ENCODE assay signal across 15 cellular contexts in the genomic region with DNA sequence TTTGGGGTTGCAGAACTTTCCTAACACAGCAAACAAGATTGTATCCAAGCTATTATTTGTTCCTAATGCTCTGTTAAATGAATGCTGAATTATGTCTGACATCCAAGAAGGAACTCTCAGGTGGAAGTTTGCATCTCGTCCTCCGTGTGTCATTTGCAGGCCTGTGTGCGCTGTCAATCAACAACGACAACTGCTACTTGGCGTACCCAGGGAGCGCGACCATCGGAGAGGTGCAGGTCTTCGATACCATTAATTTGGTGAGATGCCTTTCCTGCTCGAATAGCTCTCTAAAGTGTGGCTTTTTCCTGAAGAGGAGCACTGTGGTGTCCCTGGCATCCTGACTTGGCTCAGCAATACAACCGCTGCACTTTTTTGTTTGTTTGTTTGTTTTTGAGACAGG.
"Had no signal": no experiment of that assay in that cellular context is flagged by ENCODE, and none has a peak within 500 bp of the region (broad histone marks: within the 10 kb centered on the region; RNA-seq: fewer than 3 reads in every experiment).

No MANE protein-coding gene starts in this region.

- H3K27ac Mint-ChIP-seq: type B pancreatic cell had no signal

- ATAC-seq: esophagus mucosa; mucosa of descending colon; naive thymus-derived CD8-positive, alpha-beta T cell; right cardiac atrium had no signal

- H3K4me1 ChIP-seq: vagina had no signal

- H3K9me3 Mint-ChIP-seq: naive thymus-derived CD8-positive, alpha-beta T cell; type B pancreatic cell had no signal

- H3K27me3 Mint-ChIP-seq: naive thymus-derived CD8-positive, alpha-beta T cell; type B pancreatic cell had no signal

- H3K27me3 ChIP-seq: neutrophil, vagina had no signal

- DNase-seq: central memory CD4-positive, alpha-beta T cell; cortex of kidney; effector memory CD4-positive, alpha-beta T cell; mammary epithelial cell; naive thymus-derived CD8-positive, alpha-beta T cell; stimulated activated CD4-positive, alpha-beta T cell treated with anti-CD3 and anti-CD28 coated beads, Interleukin-15, amount 100 ng/mL, for 24 hours; stimulated activated CD4-positive, alpha-beta T cell treated with anti-CD3 and anti-CD28 coated beads, Interleukin-1b, Interleukin-23, amount 100 ng/mL, for 48 hours; stimulated activated CD4-positive, alpha-beta T cell treated with anti-CD3 and anti-CD28 coated beads, Interleukin-4, amount 100 ng/mL, for 24 hours; stimulated activated naive CD4-positive, alpha-beta T cell treated with Interleukin-2 at 50 U/mL for 16 hours had no signal

- H3K4me3 Mint-ChIP-seq: naive thymus-derived CD8-positive, alpha-beta T cell; type B pancreatic cell had no signal

- H3K9me3 ChIP-seq: mucosa of descending colon, neutrophil, vagina had no signal

- H3K4me3 ChIP-seq: mucosa of descending colon, vagina had no signal

- H3K27ac ChIP-seq: neutrophil, vagina had no signal
